Comparison of ENCODE assay signal across 25 cellular contexts in genomic region chr4:13367691-13368090, GRCh38.
DNase-seq lines count a peak whose midpoint lies in the region; ATAC-seq, FAIRE-seq and TF ChIP-seq lines count a peak whose summit lies in the region.
"Had no signal": no experiment of that assay in that cellular context is flagged by ENCODE, and none has a peak within 500 bp of the region (broad histone marks: within the 10 kb centered on the region; RNA-seq: fewer than 3 reads in every experiment).

No MANE protein-coding gene starts in this region.

- H3K4me2 ChIP-seq in HepG2 (ENCODE audit: low read depth, low read length): no peak overlapping the region
- H3K4me2 ChIP-seq in MM.1S (ENCODE audit: low read depth, low read length): no peak overlapping the region
- H3K4me2 ChIP-seq in OCI-LY7 (ENCODE audit: low read length): no peak overlapping the region
- H3K4me2 ChIP-seq in PC-9: no peak overlapping the region
- H3K4me2 ChIP-seq: A549; BLaER1 treated with 17β-estradiol and CSF1 and Interleukin-3, amounts not matched to agents 10 nM and 100 nM had no signal

- ATAC-seq in HepG2: no peak
- no peak for ATAC-seq in right lobe of liver
- ATAC-seq in Panc1: no peak
- ATAC-seq: A549 had no signal

- no peaks in the 10 kb centered on the region for H4K20me1 ChIP-seq in HepG2 (ENCODE audit: insufficient read depth, low read length)
- H4K20me1 ChIP-seq in MM.1S (ENCODE audit: insufficient read depth, low read length): no peaks in the 10 kb centered on the region
- H4K20me1 ChIP-seq in OCI-LY7 (ENCODE audit: insufficient read depth, low read length): no peaks in the 10 kb centered on the region
- H4K20me1 ChIP-seq in PC-9 (ENCODE audit: insufficient read depth): no peaks in the 10 kb centered on the region
- H4K20me1 ChIP-seq: BLaER1 treated with 17β-estradiol and CSF1 and Interleukin-3, amounts not matched to agents 10 nM and 100 nM had no signal

- H3K27ac ChIP-seq in HepG2 (ENCODE audit: extremely low read length, insufficient read depth, low read length) (no peak overlapping the region), right lobe of liver (no peak overlapping the region), Panc1 (ENCODE audit: low read length) (no peak overlapping the region), MM.1S (ENCODE audit: low read length) (no peak overlapping the region), OCI-LY7 (ENCODE audit: low read depth, low read length, poor library complexity, severe bottlenecking) (no peak overlapping the region), PC-9 (no peak overlapping the region)
- H3K27ac ChIP-seq: 22Rv1; A549; BLaER1 treated with 17β-estradiol and CSF1 and Interleukin-3, amounts not matched to agents 10 nM and 100 nM; GM23248 had no signal

- FAIRE-seq in HepG2 (lab: Jason Lieb, UNC) (no peak), G401.6 (lab: Jason Lieb, UNC) (peak; percentile 11)
- FAIRE-seq: A549, GM12891, GM18507, H1 had no signal

- H3K9me2 ChIP-seq in MM.1S (replicated peaks; ENCODE audit: insufficient read depth, low read length) (no peaks in the 10 kb centered on the region), OCI-LY7 (ENCODE audit: insufficient read depth, low read length) (no peaks in the 10 kb centered on the region), PC-9 (ENCODE audit: insufficient read depth) (no peaks in the 10 kb centered on the region)

- CTCF ChIA-PET in HepG2 (lab: Yijun Ruan, JAX; ENCODE audit: low intra/inter-chr PET ratio, low total read pairs): no interaction called here
- CTCF ChIA-PET in Panc1 (lab: Charles Lee): no interaction called here
- CTCF ChIA-PET in OCI-LY7 (lab: Charles Lee; ENCODE audit: unreplicated experiment): no interaction called here
- CTCF ChIA-PET in PC-9 (lab: Charles Lee): no interaction called here

- peaks cover 9% of the 10 kb centered on the region for H3K4me1 ChIP-seq in HepG2 (ENCODE audit: insufficient read depth, low read length)
- no peaks in the 10 kb centered on the region for H3K4me1 ChIP-seq in right lobe of liver
- H3K4me1 ChIP-seq in Panc1 (ENCODE audit: control insufficient read depth, insufficient read depth, low read length): no peaks in the 10 kb centered on the region
- H3K4me1 ChIP-seq in MM.1S (ENCODE audit: low read length): no peaks in the 10 kb centered on the region
- no peaks in the 10 kb centered on the region for H3K4me1 ChIP-seq in OCI-LY7 (ENCODE audit: insufficient read depth, low read length, poor library complexity, severe bottlenecking)
- H3K4me1 ChIP-seq in PC-9 (replicated peaks; ENCODE audit: insufficient read depth): no peaks in the 10 kb centered on the region
- H3K4me1 ChIP-seq: A549; BE2C; BLaER1 treated with 17β-estradiol and CSF1 and Interleukin-3, amounts not matched to agents 10 nM and 100 nM had no signal

- H3K9me3 ChIP-seq in HepG2 (ENCODE audit: low read length) (no peaks in the 10 kb centered on the region), right lobe of liver (no peaks in the 10 kb centered on the region), Panc1 (ENCODE audit: control insufficient read depth, insufficient read depth, low read depth, low read length) (no peaks in the 10 kb centered on the region), MM.1S (replicated peaks; ENCODE audit: insufficient read depth, low read length) (no peaks in the 10 kb centered on the region), OCI-LY7 (ENCODE audit: low read length) (no peaks in the 10 kb centered on the region), PC-9 (ENCODE audit: insufficient read depth, low read depth) (no peaks in the 10 kb centered on the region)
- H3K9me3 ChIP-seq: A549; BE2C; BLaER1 treated with 17β-estradiol and CSF1 and Interleukin-3, amounts not matched to agents 10 nM and 100 nM had no signal

- in situ Hi-C loops in HepG2 (cut with HindIII; ENCODE audit: extremely low pct_ligation_motif_present, low pct_unique_long_range_greater_than_20kb) (no loop called here), Panc1 (cut with HindIII; ENCODE audit: low pct_unique_long_range_greater_than_20kb, low sequenced_read_pairs) (no loop called here)

- TF ChIP-seq RAD21 in HepG2 (CRISPR knock-in tag; IDR thresholded peaks at IDR 0.05): no peak

- TF ChIP-seq POLR2A in HepG2 (IDR thresholded peaks at IDR 0.05; ENCODE audit: insufficient read depth in 1 of 2, low read depth in 2 of 2, low read length in 2 of 2) (no peak), right lobe of liver (IDR thresholded peaks at IDR 0.05) (no peak), erythroblast (IDR thresholded peaks at IDR 0.05; ENCODE audit: low read length) (no peak)

- no peak for TF ChIP-seq EP300 in HepG2 (IDR thresholded peaks at IDR 0.05; ENCODE audit: low read depth in 2 of 2, low read length in 2 of 2)
- no peak for TF ChIP-seq EP300 in HepG2 (CRISPR knock-in tag; IDR thresholded peaks at IDR 0.05; ENCODE audit: borderline replicate concordance)

- TF ChIP-seq CTCF in HepG2 (CRISPR knock-in tag; IDR thresholded peaks at IDR 0.05): no peak
- no peak for TF ChIP-seq CTCF in right lobe of liver (IDR thresholded peaks at IDR 0.05)
- no peak for TF ChIP-seq CTCF in Panc1 (IDR thresholded peaks at IDR 0.05)
- TF ChIP-seq CTCF in MM.1S (IDR thresholded peaks at IDR 0.05; ENCODE audit: low read length): no peak
- TF ChIP-seq CTCF in OCI-LY7 (conservative IDR thresholded peaks at IDR 0.05; ENCODE audit: low read length): no peak
- TF ChIP-seq CTCF in PC-9 (conservative IDR thresholded peaks at IDR 0.05): no peak

- H3K27me3 ChIP-seq in HepG2 (ENCODE audit: control insufficient read depth in 1 of 2, insufficient read depth in 2 of 2, low read length in 2 of 2) (no peaks in the 10 kb centered on the region), right lobe of liver (no peaks in the 10 kb centered on the region), Panc1 (ENCODE audit: control insufficient read depth, insufficient read depth, low read length) (no peaks in the 10 kb centered on the region), MM.1S (replicated peaks; ENCODE audit: insufficient read depth, low read length) (no peaks in the 10 kb centered on the region), PC-9 (ENCODE audit: insufficient read depth, low read depth) (no peaks in the 10 kb centered on the region)
- H3K27me3 ChIP-seq: BE2C; BLaER1 treated with 17β-estradiol and CSF1 and Interleukin-3, amounts not matched to agents 10 nM and 100 nM had no signal

- DNase-seq in HepG2 (ENCODE audit: low spot score) (no peak), right lobe of liver (no peak), Panc1 (ENCODE audit: low read depth, low spot score) (no peak), erythroblast (lab: John Stamatoyannopoulos, UW) (peak; percentile 9 to 29), MM.1S (no peak), OCI-LY7 (ENCODE audit: low spot score) (no peak), PC-9 (no peak)
- DNase-seq: ACHN; AML-193; BE2C; Calu3; CD4-positive, alpha-beta T cell; COR-L47; DMS79; EL; GM23248; H7; HCEC 1CT had no signal

- no peak overlapping the region for H3K9ac ChIP-seq in HepG2 (ENCODE audit: insufficient read depth, low read depth, low read length)
- H3K9ac ChIP-seq in MM.1S (ENCODE audit: low read length): no peak overlapping the region
- H3K9ac ChIP-seq: BLaER1 treated with 17β-estradiol and CSF1 and Interleukin-3, amounts not matched to agents 10 nM and 100 nM; GM23248 had no signal

- BruUV-seq in HepG2 (replicated peaks; lab: Mats Ljungman, UMichigan) (no TSS peak), Panc1 (replicated peaks; lab: Mats Ljungman, UMichigan) (TSS peak; percentile 29), OCI-LY7 (replicated peaks; lab: Mats Ljungman, UMichigan) (no TSS peak), PC-9 (replicated peaks; lab: Mats Ljungman, UMichigan) (no TSS peak)

- WGBS in HepG2 (ENCODE audit: low lambda C conversion rate): 98% methylated on average over 6 of the region's 6 CpGs
- WGBS in right lobe of liver (ENCODE audit: insufficient coverage, low coverage, low lambda C conversion rate, missing lambda C conversion rate): 97% methylated on average over 6 of the region's 6 CpGs

- H2AFZ ChIP-seq in HepG2 (ENCODE audit: low read length) (no peak overlapping the region), MM.1S (ENCODE audit: low read length) (no peak overlapping the region), OCI-LY7 (ENCODE audit: low read length) (no peak overlapping the region), PC-9 (no peak overlapping the region)
- H2AFZ ChIP-seq: GM23248 had no signal

- POLR2A ChIA-PET in HepG2 (lab: Yijun Ruan, JAX) (interaction anchor here (0.6 kb wide), 1 partner anchor 433 kb away, joined by 4 read pairs; no protein-coding TSS in a partner anchor), Panc1 (lab: Charles Lee) (no interaction called here), OCI-LY7 (lab: Charles Lee) (interaction anchor here (0.7 kb wide), 1 partner anchor 309 kb away, joined by 5 read pairs; no protein-coding TSS in a partner anchor), PC-9 (lab: Charles Lee; ENCODE audit: unreplicated experiment) (no interaction called here)

- no peaks in the 10 kb centered on the region for H3K79me2 ChIP-seq in HepG2 (ENCODE audit: insufficient read depth, low read length)
- H3K79me2 ChIP-seq in MM.1S (ENCODE audit: low read length): no peaks in the 10 kb centered on the region
- H3K79me2 ChIP-seq in OCI-LY7 (ENCODE audit: insufficient read depth, low read depth, low read length): no peaks in the 10 kb centered on the region
- H3K79me2 ChIP-seq in PC-9 (ENCODE audit: low read depth): no peaks in the 10 kb centered on the region

- H3K36me3 ChIP-seq in HepG2 (replicated peaks in 1 of 2; ENCODE audit: control insufficient read depth in 1 of 2, insufficient read depth in 2 of 2, low read length in 2 of 2) (0 out of 5 replicates have a peak, but pooled peaks cover 0 to 4% of the 10 kb centered on the region in 2 experiments), right lobe of liver (no peaks in the 10 kb centered on the region), Panc1 (ENCODE audit: control insufficient read depth, insufficient read depth, low read length) (no peaks in the 10 kb centered on the region), MM.1S (replicated peaks; ENCODE audit: insufficient read depth, low read length) (no peaks in the 10 kb centered on the region), OCI-LY7 (ENCODE audit: insufficient read depth, low read length) (no peaks in the 10 kb centered on the region), PC-9 (ENCODE audit: low read depth) (no peaks in the 10 kb centered on the region)
- H3K36me3 ChIP-seq: BE2C had no signal

- H3F3A ChIP-seq in MM.1S (ENCODE audit: insufficient read depth, low read length): no peaks in the 10 kb centered on the region
- H3F3A ChIP-seq in PC-9 (ENCODE audit: insufficient read depth, low read depth): no peaks in the 10 kb centered on the region

- H3K4me3 ChIP-seq in HepG2 (replicated peaks in 1 of 3; ENCODE audit: insufficient read depth in 1 of 3, low read depth in 2 of 3, low read length in 3 of 3): no peak overlapping the region
- H3K4me3 ChIP-seq in right lobe of liver: no peak overlapping the region
- no peak overlapping the region for H3K4me3 ChIP-seq in Panc1 (ENCODE audit: low read depth in 2 of 2, low read length in 2 of 2)
- no peak overlapping the region for H3K4me3 ChIP-seq in MM.1S (ENCODE audit: low read length)
- no peak overlapping the region for H3K4me3 ChIP-seq in OCI-LY7 (ENCODE audit: low read depth, low read length, poor library complexity, severe bottlenecking)
- no peak overlapping the region for H3K4me3 ChIP-seq in PC-9
- H3K4me3 ChIP-seq: A549; BLaER1 treated with 17β-estradiol and CSF1 and Interleukin-3, amounts not matched to agents 10 nM and 100 nM; GM23248 had no signal

- intact Hi-C loops in HepG2 (cut with micrococcal nuclease; ENCODE audit: unreplicated experiment): no loop called here
- intact Hi-C loops in right lobe of liver (cut with DNase I): no loop called here
- intact Hi-C loops in Panc1 (cut with micrococcal nuclease; ENCODE audit: unreplicated experiment): no loop called here
- intact Hi-C loops in OCI-LY7 (cut with micrococcal nuclease; ENCODE audit: unreplicated experiment): no loop called here
- intact Hi-C loops in PC-9 (cut with micrococcal nuclease; ENCODE audit: unreplicated experiment): no loop called here

Comparison
In these comparisons a context has a peak if more than half of its experiments do, and no peak if none do; other contexts are left out.
1. DNase-seq: peak in erythroblast (2 of 2); none in HepG2 (single experiment), right lobe of liver (0 of 3), Panc1 (single experiment), MM.1S (single experiment), OCI-LY7 (single experiment) and PC-9 (0 of 2).
2. POLR2A ChIA-PET loops: an anchor here in HepG2 (0.6 kb wide) and OCI-LY7 (0.7 kb wide); none called in Panc1 and PC-9.